Comparison of ENCODE assay signal across 8 cellular contexts in the genomic region with DNA sequence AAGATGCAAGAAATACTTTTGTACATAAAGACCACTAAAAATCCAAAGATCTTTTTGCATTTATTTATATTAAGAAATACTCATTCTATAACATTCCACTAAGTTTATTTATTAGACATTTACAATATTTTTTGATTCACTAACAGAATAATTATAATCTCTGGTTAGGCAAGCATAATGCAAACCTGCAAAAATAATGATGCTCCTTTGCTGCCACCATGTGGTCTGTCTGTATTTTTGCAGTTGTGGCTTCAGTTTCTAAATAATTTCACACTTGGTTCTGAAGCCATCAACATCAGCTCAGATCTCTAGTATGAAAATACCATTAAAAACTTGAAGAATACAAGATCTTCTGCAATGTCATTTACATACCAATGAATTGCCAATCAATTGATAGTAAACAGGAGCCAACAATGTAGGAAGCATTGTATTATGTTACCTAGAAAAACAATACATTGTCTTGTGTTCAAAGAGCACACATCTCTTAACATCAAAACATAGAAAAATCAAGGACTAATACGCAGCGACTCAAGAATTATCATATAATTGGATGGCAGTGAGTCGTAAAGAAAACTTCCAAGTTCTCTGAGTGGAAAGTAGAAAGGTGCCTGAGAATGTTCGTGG. TPM values are rescaled to one million over a fixed set of nuclear protein-coding genes. Genes with fewer than 3 reads are reported as not detected.
DNase-seq lines count a peak whose midpoint lies in the region; ATAC-seq lines count a peak whose summit lies in the region.

No MANE protein-coding gene starts in this region.

- no peaks in the 10 kb centered on the region for H3K36me3 ChIP-seq in CD4-positive, CD25-positive, alpha-beta regulatory T cell (ENCODE audit: control insufficient read depth, insufficient read depth, low read length)

- no peak overlapping the region for H3K4me3 Mint-ChIP-seq in CD4-positive, CD25-positive, alpha-beta regulatory T cell
- no peak overlapping the region for H3K4me3 Mint-ChIP-seq in activated T-cell treated with anti-CD3 and anti-CD28 coated beads, Interleukin-2, amount 50 U/mL, for 4 hours

- no peak overlapping the region for H3K27ac Mint-ChIP-seq in CD4-positive, CD25-positive, alpha-beta regulatory T cell

- peaks cover 0 to 9% (median 3%) of the 10 kb centered on the region in 4 donors for H3K4me1 Mint-ChIP-seq in CD4-positive, CD25-positive, alpha-beta regulatory T cell
- peaks cover 12% of the 10 kb centered on the region for H3K4me1 Mint-ChIP-seq in activated T-cell treated with anti-CD3 and anti-CD28 coated beads, Interleukin-2, amount 50 U/mL, for 4 hours (ENCODE audit: low read depth)

- H3K27me3 ChIP-seq in CD4-positive, CD25-positive, alpha-beta regulatory T cell (ENCODE audit: control insufficient read depth, insufficient read depth, low read length): no peaks in the 10 kb centered on the region

- H3K36me3 Mint-ChIP-seq in CD4-positive, CD25-positive, alpha-beta regulatory T cell: no peaks in the 10 kb centered on the region
- no peaks in the 10 kb centered on the region for H3K36me3 Mint-ChIP-seq in activated T-cell treated with anti-CD3 and anti-CD28 coated beads, Interleukin-2, amount 50 U/mL, for 4 hours (ENCODE audit: insufficient read depth)

- H3K9me3 ChIP-seq in CD4-positive, CD25-positive, alpha-beta regulatory T cell (ENCODE audit: control insufficient read depth in 2 of 2, low read length in 2 of 2): no peaks in the 10 kb centered on the region

- DNase-seq in CD4-positive, CD25-positive, alpha-beta regulatory T cell: peak; percentile 25 to 63 (median 55)
- peak; percentile 32 for DNase-seq in NCI-H748 (lab: John Stamatoyannopoulos, UW; ENCODE audit: unreplicated experiment)
- DNase-seq in activated T-cell treated with anti-CD3 and anti-CD28 coated beads, Interleukin-2, amount 50 U/mL, for 4 hours: peak; percentile 34
- peak; percentile 61 for DNase-seq in glomerular visceral epithelial cell (ENCODE audit: extremely low spot score)
- DNase-seq in renal cortical epithelial cell (ENCODE audit: low read depth): peak; percentile 45
- no peak for DNase-seq in GM19240 (ENCODE audit: insufficient read length, low spot score)

- no peaks in the 10 kb centered on the region for H3K9me3 Mint-ChIP-seq in CD4-positive, CD25-positive, alpha-beta regulatory T cell
- no peaks in the 10 kb centered on the region for H3K9me3 Mint-ChIP-seq in activated T-cell treated with anti-CD3 and anti-CD28 coated beads, Interleukin-2, amount 50 U/mL, for 4 hours

- H3K4me3 ChIP-seq in CD4-positive, CD25-positive, alpha-beta regulatory T cell (ENCODE audit: low read depth, low read length): no peak overlapping the region

- ATAC-seq in CD4-positive, CD25-positive, alpha-beta regulatory T cell (ENCODE audit: low read depth in 2 of 2): peak in 1 of 2 donors; percentile 57
- ATAC-seq in GM18858 (IDR thresholded peaks at IDR 0.05; ENCODE audit: unreplicated experiment) (peak; percentile 79), HG03095 (IDR thresholded peaks at IDR 0.05; ENCODE audit: unreplicated experiment) (peak; percentile 88)
- ATAC-seq in activated T-cell treated with anti-CD3 and anti-CD28 coated beads, Interleukin-2, amount 50 U/mL, for 4 hours: no peak

- no peaks in the 10 kb centered on the region for H3K4me1 ChIP-seq in CD4-positive, CD25-positive, alpha-beta regulatory T cell (ENCODE audit: control insufficient read depth, insufficient read depth, low read length, poor library complexity, severe bottlenecking)

- H3K27ac ChIP-seq in CD4-positive, CD25-positive, alpha-beta regulatory T cell (ENCODE audit: insufficient read depth, low read length, poor library complexity, severe bottlenecking): no peak overlapping the region

- no peaks in the 10 kb centered on the region for H3K27me3 Mint-ChIP-seq in CD4-positive, CD25-positive, alpha-beta regulatory T cell
- H3K27me3 Mint-ChIP-seq in activated T-cell treated with anti-CD3 and anti-CD28 coated beads, Interleukin-2, amount 50 U/mL, for 4 hours (ENCODE audit: low read depth): no peaks in the 10 kb centered on the region

RNA-seq across cellular contexts. Expression of gene WDR75, which starts 28.8 kb away (rescaled TPM):
- total RNA-seq in CD4-positive, CD25-positive, alpha-beta regulatory T cell: 45.6 TPM
- polyA plus RNA-seq in CD4-positive, CD25-positive, alpha-beta regulatory T cell: 10 to 100 TPM; 11.6 to 18.6 (median 14.6) TPM
- total RNA-seq in activated T-cell treated with anti-CD3 and anti-CD28 coated beads, Interleukin-2, amount 50 U/mL, for 4 hours: 100 to 1,000 TPM; 150 to 177 (median 160) TPM
- 42.0 and 49.7 TPM in 2 replicates for total RNA-seq in renal cortical epithelial cell

Comparison
In these comparisons a context has a peak if more than half of its experiments do, and no peak if none do; other contexts are left out.
1. ATAC-seq: peak in GM18858 (single experiment) and HG03095 (single experiment); none in activated T-cell treated with anti-CD3 and anti-CD28 coated beads, Interleukin-2, amount 50 U/mL, for 4 hours (0 of 2).